In the genomic region with DNA sequence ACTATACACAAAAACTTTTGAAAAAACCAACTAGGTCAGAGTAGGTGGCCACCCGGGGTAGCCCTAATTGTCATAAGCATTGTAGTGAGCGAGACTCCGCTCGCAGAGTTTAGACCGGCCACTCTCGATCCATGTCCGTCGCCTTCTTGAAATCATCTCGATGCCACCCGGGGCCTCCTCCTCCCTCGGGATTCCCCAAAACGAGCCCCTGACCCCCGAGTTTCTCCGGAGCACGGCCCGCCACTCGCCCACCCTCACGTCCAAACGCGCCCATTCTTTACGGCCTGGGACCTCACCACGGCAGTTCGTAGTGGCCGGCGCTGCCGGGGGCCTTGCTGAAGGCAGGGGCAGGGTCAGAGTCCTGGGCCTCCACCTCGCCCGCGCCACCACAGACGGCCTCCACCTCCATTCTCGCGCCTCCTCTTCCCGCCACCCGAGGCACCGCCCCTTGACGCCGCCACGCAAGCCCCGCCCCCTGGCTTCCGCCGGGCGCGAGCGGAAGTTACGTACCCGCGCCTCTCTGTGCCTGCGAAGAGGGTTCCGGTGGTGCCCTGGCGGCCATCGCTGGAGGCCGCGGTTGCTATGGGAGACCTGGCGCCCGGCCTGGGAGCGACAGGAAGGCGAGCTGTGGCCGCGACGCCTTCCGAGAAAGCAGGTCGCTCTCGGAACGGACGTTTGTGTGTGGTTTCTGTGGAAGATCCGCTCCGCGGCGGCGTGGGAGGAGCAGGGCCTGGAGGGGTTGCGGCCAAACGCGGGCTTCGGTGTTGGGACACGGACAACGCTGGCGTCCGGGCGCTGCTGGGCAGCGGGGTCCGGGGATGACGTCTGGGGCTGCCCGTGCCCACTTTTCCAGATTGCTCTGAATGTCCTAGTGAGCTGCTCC, we compare ENCODE assay signal across 8 cellular contexts. TPM values are rescaled to one million over a fixed set of nuclear protein-coding genes. Genes with fewer than 3 reads are reported as not detected.
DNase-seq lines count a peak whose midpoint lies in the region; ATAC-seq, FAIRE-seq and TF ChIP-seq lines count a peak whose summit lies in the region.

TSS of gene RFC2 (minus strand) at position 425 of the 883 bp plus-strand sequence. CDS start at position 409, 16 bp downstream.

- ATAC-seq in GM18868 (IDR thresholded peaks at IDR 0.05; ENCODE audit: unreplicated experiment) (peak; percentile 91), HG03108 (IDR thresholded peaks at IDR 0.05; ENCODE audit: unreplicated experiment) (peak; percentile 90)

- DNase-seq in AG04449 (ENCODE audit: low read depth, low spot score) (peak; percentile 63), NCI-H2196 treated with DMSO at 0.1 percent for 48 hours (lab: John Stamatoyannopoulos, UW; ENCODE audit: unreplicated experiment) (peak; percentile 94), bronchial epithelial cell (ENCODE audit: low read depth) (peak; percentile 85), iPS-NIHi7 (ENCODE audit: extremely low spot score) (peak; percentile 99), smooth muscle cell of the brain vasculature (ENCODE audit: low read depth, low spot score) (peak; percentile 85)

- H3K4me3 ChIP-seq in AG04449 (ENCODE audit: low read depth, low read length), result peak within 1 kb of the TSS; percentile 98
- peak within 1 kb of the TSS; percentile 90 for H3K4me3 ChIP-seq in WI38 (ENCODE audit: low read depth, low read length)
- peak within 1 kb of the TSS; percentile 95 for H3K4me3 ChIP-seq in bronchial epithelial cell (ENCODE audit: low read depth, low read length)

- FAIRE-seq in bronchial epithelial cell (lab: Jason Lieb, UNC), result no peak

- POLR2A ChIA-PET in AG04449 (lab: Yijun Ruan, JAX), result no interaction called here

- no peaks in the 10 kb centered on the region for H3K27me3 ChIP-seq in bronchial epithelial cell (ENCODE audit: control insufficient read depth, insufficient read depth, low read length)

- CTCF ChIA-PET in AG04449 (lab: Yijun Ruan, JAX), result interaction anchor here (0.9 to 1.6 kb wide), 3 partner anchors 147 kb away, joined by 3 to 7 read pairs (median 5); no protein-coding TSS in a partner anchor

- peaks cover 5% of the 10 kb centered on the region for H3K36me3 ChIP-seq in bronchial epithelial cell (ENCODE audit: control insufficient read depth, insufficient read depth, low read length)

- TF ChIP-seq CTCF in AG04449 (IDR thresholded peaks at IDR 0.05; ENCODE audit: insufficient read depth, low read length, missing control alignments) (peak; percentile 25), WI38 (IDR thresholded peaks at IDR 0.05; ENCODE audit: low read depth, low read length) (no peak), bronchial epithelial cell (IDR thresholded peaks at IDR 0.05; ENCODE audit: insufficient read depth, low read length, severe bottlenecking) (peak; percentile 35)

RNA-seq across cellular contexts. Expression of gene RFC2, which starts in this region (rescaled TPM):
- 12.4 and 15.6 TPM in 2 replicates for total RNA-seq in bronchial epithelial cell

Comparison
In these comparisons a context has a peak if more than half of its experiments do, and no peak if none do; other contexts are left out.
1. Peak in every context shown above with its lines: DNase-seq, ATAC-seq and H3K4me3 ChIP-seq.